In genomic region chr14:73785336-73785833, GRCh38 we compare ENCODE assay signal across 7 cellular contexts.
DNase-seq lines count a peak whose midpoint lies in the region; ATAC-seq and TF ChIP-seq lines count a peak whose summit lies in the region.

No MANE protein-coding gene starts in this region.

- peak overlapping the region; percentile 93 for H3K27ac Mint-ChIP-seq in activated naive CD8-positive, alpha-beta T cell treated with anti-CD3 and anti-CD28 coated beads, Interleukin-2, amount 10 ng/mL, durations not matched to agents 7 days and 5 days

- H3K27me3 Mint-ChIP-seq in activated naive CD8-positive, alpha-beta T cell treated with anti-CD3 and anti-CD28 coated beads, Interleukin-2, amount 10 ng/mL, durations not matched to agents 7 days and 5 days, result no peaks in the 10 kb centered on the region

- peaks cover 15% of the 10 kb centered on the region for H3K36me3 Mint-ChIP-seq in activated naive CD8-positive, alpha-beta T cell treated with anti-CD3 and anti-CD28 coated beads, Interleukin-2, amount 10 ng/mL, durations not matched to agents 7 days and 5 days

- peaks cover 59% of the 10 kb centered on the region for H3K4me1 Mint-ChIP-seq in activated naive CD8-positive, alpha-beta T cell treated with anti-CD3 and anti-CD28 coated beads, Interleukin-2, amount 10 ng/mL, durations not matched to agents 7 days and 5 days

- POLR2A ChIA-PET in activated naive CD8-positive, alpha-beta T cell treated with anti-CD3 and anti-CD28 coated beads, Interleukin-2, amount 10 ng/mL, durations not matched to agents 7 days and 5 days (lab: Charles Lee), result interaction anchor here (0.5 to 6.8 kb wide), 16 partner anchors 11 to 1641 kb away, joined by 3 to 263 read pairs (median 4); partner anchors contain the start of gene PTGR2

- H3K9me3 ChIP-seq in hepatocyte (ENCODE audit: low read depth) (no peaks in the 10 kb centered on the region), gastrocnemius medialis (no peaks in the 10 kb centered on the region)

- DNase-seq in GM04503 (ENCODE audit: low read depth) (peak; percentile 62), hepatocyte (ENCODE audit: low spot score) (peak; percentile 72), gastrocnemius medialis (peak in 1 of 2 donors; percentile 38), NCI-H1105 (lab: John Stamatoyannopoulos, UW) (no peak)
- no peak for DNase-seq in Jurkat, Clone E6-1 (ENCODE audit: low read depth, low spot score)
- DNase-seq in activated naive CD8-positive, alpha-beta T cell treated with anti-CD3 and anti-CD28 coated beads, Interleukin-2, amount 10 ng/mL, durations not matched to agents 7 days and 5 days, result no peak

- peak overlapping the region; percentile 91 for H3K4me2 ChIP-seq in hepatocyte

- no peak for TF ChIP-seq POLR2A in gastrocnemius medialis (IDR thresholded peaks at IDR 0.05)

- peaks cover 56% of the 10 kb centered on the region for H3K4me1 ChIP-seq in hepatocyte (ENCODE audit: insufficient read depth)
- peaks cover 68 to 69% of the 10 kb centered on the region in 2 donors for H3K4me1 ChIP-seq in gastrocnemius medialis

- H2AFZ ChIP-seq in hepatocyte, result no peak overlapping the region

- peak overlapping the region; percentile 83 for H3K4me3 ChIP-seq in Jurkat, Clone E6-1 (ENCODE audit: low read length)
- peak overlapping the region; percentile 71 for H3K4me3 ChIP-seq in hepatocyte
- H3K4me3 ChIP-seq in gastrocnemius medialis, result peak overlapping the region; percentile 70 to 84 (median 78)

- peak overlapping the region; percentile 94 for H3K4me3 Mint-ChIP-seq in activated naive CD8-positive, alpha-beta T cell treated with anti-CD3 and anti-CD28 coated beads, Interleukin-2, amount 10 ng/mL, durations not matched to agents 7 days and 5 days

- H3K27ac ChIP-seq in hepatocyte (peak overlapping the region; percentile 100), gastrocnemius medialis (peak overlapping the region; percentile 90 to 97 (median 96))

- ATAC-seq in activated naive CD8-positive, alpha-beta T cell treated with anti-CD3 and anti-CD28 coated beads, Interleukin-2, amount 10 ng/mL, durations not matched to agents 7 days and 5 days (ENCODE audit: low read depth), result no peak
- ATAC-seq in gastrocnemius medialis, result peak; percentile 32 to 40
- no peak for ATAC-seq in GM21515 (IDR thresholded peaks at IDR 0.05; ENCODE audit: unreplicated experiment)

- WGBS in hepatocyte (ENCODE audit: low lambda C conversion rate, missing lambda C conversion rate), result 8% methylated on average over 8 of the region's 8 CpGs

- peaks cover 65% of the 10 kb centered on the region for H3K79me2 ChIP-seq in hepatocyte

- intact Hi-C loops in gastrocnemius medialis (cut with DNase I; ENCODE audit: low total_unique reads), result loop anchor here (2.0 to 5.0 kb wide), 2 partner anchors 15 to 37 kb away; no protein-coding TSS in a partner anchor

- TF ChIP-seq CTCF in hepatocyte (IDR thresholded peaks at IDR 0.05; ENCODE audit: poor library complexity) (no peak), gastrocnemius medialis (IDR thresholded peaks at IDR 0.05 in 4 of 5, conservative IDR thresholded peaks at IDR 0.05 in 1 of 5) (peak in 1 of 5 experiments; percentile 4)

- in situ Hi-C loops in gastrocnemius medialis (cut with MboI; ENCODE audit: low sequenced_read_pairs in 4 of 4), result loop anchor here in 1 of 4 donors (10.0 kb wide), 1 partner anchor 61 kb away; no protein-coding TSS in a partner anchor

- H3K9me2 ChIP-seq in hepatocyte (replicated peaks; ENCODE audit: insufficient read depth), result no peaks in the 10 kb centered on the region

- H3K27me3 ChIP-seq in hepatocyte (no peaks in the 10 kb centered on the region), gastrocnemius medialis (no peaks in the 10 kb centered on the region)

- H3K9me3 Mint-ChIP-seq in activated naive CD8-positive, alpha-beta T cell treated with anti-CD3 and anti-CD28 coated beads, Interleukin-2, amount 10 ng/mL, durations not matched to agents 7 days and 5 days, result no peaks in the 10 kb centered on the region

- no peaks in the 10 kb centered on the region for H3K36me3 ChIP-seq in hepatocyte (replicated peaks; ENCODE audit: insufficient read depth, low read depth)
- no peaks in the 10 kb centered on the region for H3K36me3 ChIP-seq in gastrocnemius medialis

- no peaks in the 10 kb centered on the region for H4K20me1 ChIP-seq in hepatocyte (ENCODE audit: insufficient read depth, poor library complexity, severe bottlenecking)

Comparison
In these comparisons a context has a peak if more than half of its experiments do, and no peak if none do; other contexts are left out.
1. DNase-seq: peak in GM04503 (single experiment) and hepatocyte (single experiment); none in Jurkat, Clone E6-1 (single experiment), activated naive CD8-positive, alpha-beta T cell treated with anti-CD3 and anti-CD28 coated beads, Interleukin-2, amount 10 ng/mL, durations not matched to agents 7 days and 5 days (single experiment) and NCI-H1105 (single experiment).
2. ATAC-seq: peak in gastrocnemius medialis (2 of 2); none in activated naive CD8-positive, alpha-beta T cell treated with anti-CD3 and anti-CD28 coated beads, Interleukin-2, amount 10 ng/mL, durations not matched to agents 7 days and 5 days (single experiment) and GM21515 (single experiment).
3. Peak in every context shown above with its lines, with median percentiles within 50 percentile points of each other: H3K4me3 ChIP-seq.